20 cellular contexts compared by ENCODE assay signal in genomic region chr7:39908973-39909372, GRCh38.
"Had no signal": no experiment of that assay in that cellular context is flagged by ENCODE, and none has a peak within 500 bp of the region (broad histone marks: within the 10 kb centered on the region; RNA-seq: fewer than 3 reads in every experiment).

No MANE protein-coding gene starts in this region.

- H3K27ac Mint-ChIP-seq: naive thymus-derived CD8-positive, alpha-beta T cell; progenitor cell of endocrine pancreas; stimulated activated naive CD8-positive, alpha-beta T cell treated with anti-CD3 and anti-CD28 coated beads, Interleukin-15, amount 100 ng/mL, for 72 hours had no signal

- H3K27me3 ChIP-seq: dorsolateral prefrontal cortex, gastrocnemius medialis, neutrophil, thyroid gland, vagina had no signal

- H3K9me3 ChIP-seq: gastrocnemius medialis, neutrophil, thyroid gland, vagina had no signal

- H3K27ac ChIP-seq: dorsolateral prefrontal cortex, gastrocnemius medialis, lower lobe of right lung, neutrophil, parathyroid adenoma, thyroid gland, vagina had no signal

- H3K4me3 ChIP-seq: dorsolateral prefrontal cortex, gastrocnemius medialis, lower lobe of right lung, smooth muscle cell, thyroid gland, vagina had no signal

- H3K36me3 ChIP-seq: gastrocnemius medialis, lower lobe of right lung, neutrophil, thyroid gland, vagina had no signal

- FAIRE-seq: keratinocyte had no signal

- H3K9ac ChIP-seq: parathyroid adenoma had no signal

- H3K4me1 ChIP-seq: gastrocnemius medialis, lower lobe of right lung, parathyroid adenoma, thyroid gland, vagina had no signal

- H3K4me1 Mint-ChIP-seq: naive thymus-derived CD8-positive, alpha-beta T cell; stimulated activated naive CD8-positive, alpha-beta T cell treated with anti-CD3 and anti-CD28 coated beads, Interleukin-15, amount 100 ng/mL, for 72 hours had no signal

- H3K4me3 Mint-ChIP-seq: naive thymus-derived CD8-positive, alpha-beta T cell; stimulated activated naive CD8-positive, alpha-beta T cell treated with anti-CD3 and anti-CD28 coated beads, Interleukin-15, amount 100 ng/mL, for 72 hours had no signal

- H3K27me3 Mint-ChIP-seq: progenitor cell of endocrine pancreas; stimulated activated naive CD8-positive, alpha-beta T cell treated with anti-CD3 and anti-CD28 coated beads, Interleukin-15, amount 100 ng/mL, for 72 hours had no signal

- DNase-seq: dorsolateral prefrontal cortex; effector CD4-positive, alpha-beta T cell; foreskin fibroblast; gastrocnemius medialis; left ventricle myocardium superior; lower lobe of right lung; naive thymus-derived CD8-positive, alpha-beta T cell; stimulated activated CD4-positive, alpha-beta T cell treated with anti-CD3 and anti-CD28 coated beads, Interleukin-12 subunit alpha, Interleukin-12 subunit beta, amount 100 ng/mL, for 4 hours; stimulated activated CD4-positive, alpha-beta T cell treated with anti-CD3 and anti-CD28 coated beads, Interleukin-1b, Interleukin-23, amount 100 ng/mL, for 48 hours; stimulated activated CD4-positive, alpha-beta T cell treated with anti-CD3 and anti-CD28 coated beads, Interleukin-4, amount 100 ng/mL, for 1 hour; stimulated activated CD8-positive, alpha-beta memory T cell treated with anti-CD3 and anti-CD28 coated beads, Interleukin-4, amount 100 ng/mL, for 48 hours; stimulated activated naive CD4-positive, alpha-beta T cell; stimulated activated naive CD8-positive, alpha-beta T cell treated with anti-CD3 and anti-CD28 coated beads, Interleukin-15, amount 100 ng/mL, for 72 hours; thyroid gland had no signal
